ENCODE assay signal across 20 cellular contexts in genomic region chr19:10683582-10683981, GRCh38. TPM values are rescaled to one million over a fixed set of nuclear protein-coding genes. Genes with fewer than 3 reads are reported as not detected.
DNase-seq lines count a peak whose midpoint lies in the region; ATAC-seq, FAIRE-seq and TF ChIP-seq lines count a peak whose summit lies in the region.
"Had no signal": no experiment of that assay in that cellular context is flagged by ENCODE, and none has a peak within 500 bp of the region (broad histone marks: within the 10 kb centered on the region; RNA-seq: fewer than 3 reads in every experiment).

No MANE protein-coding gene starts in this region.

- no peak for TF ChIP-seq CTCF in K562 (IDR thresholded peaks at IDR 0.05 in 2 of 3, conservative IDR thresholded peaks at IDR 0.05 in 1 of 3; ENCODE audit: insufficient read depth in 2 of 3, low read depth in 1 of 3, low read length in 3 of 3)
- TF ChIP-seq CTCF in neural cell (IDR thresholded peaks at IDR 0.05; ENCODE audit: poor library complexity, severe bottlenecking) = no peak
- no peak for TF ChIP-seq CTCF in coronary artery (IDR thresholded peaks at IDR 0.05)

- in situ Hi-C loops in K562 (cut with MboI) = no loop called here

- H2AFZ ChIP-seq in K562 (ENCODE audit: low read depth, low read length) = no peak overlapping the region
- H2AFZ ChIP-seq in neural cell (ENCODE audit: low read depth, low read length) = no peak overlapping the region

- no peak overlapping the region for H3K4me3 ChIP-seq in BLaER1
- no peak overlapping the region for H3K4me3 ChIP-seq in HUES48 (ENCODE audit: low read depth, low read length)
- H3K4me3 ChIP-seq in K562 = no peak overlapping the region
- H3K4me3 ChIP-seq in neural cell (ENCODE audit: low read length) = no peak overlapping the region
- no peak overlapping the region for H3K4me3 ChIP-seq in coronary artery

- H3K4me2 ChIP-seq in BLaER1 = no peak overlapping the region
- H3K4me2 ChIP-seq in K562 (ENCODE audit: insufficient read depth, low read length) = no peak overlapping the region
- no peak overlapping the region for H3K4me2 ChIP-seq in neural cell (ENCODE audit: low read length)

- DNase-seq in K562 (ENCODE audit: extremely low read depth in 1 of 4, low spot score in 3 of 4) (no peak), coronary artery (ENCODE audit: low spot score) (no peak), SW 1271 (lab: John Stamatoyannopoulos, UW) (no peak), hypothalamus (lab: John Stamatoyannopoulos, UW) (no peak)
- DNase-seq: AML-193, DMS79, GOT3, Kasumi-1, NCI-H1417, NCI-H1694 treated with DMSO at 0.1 percent for 48 hours, NCI-H2081 treated with DMSO at 0.1 percent for 48 hours, NCI-H2171 treated with DMSO at 0.1 percent for 48 hours, NCI-H524 treated with DMSO at 0.1 percent for 48 hours, NCI-H82, Right ventricle myocardium superior had no signal

- no peak overlapping the region for H3K27ac ChIP-seq in BLaER1
- H3K27ac ChIP-seq in HUES48 (ENCODE audit: low read depth, low read length) = peak overlapping the region; percentile 63
- H3K27ac ChIP-seq in K562 (ENCODE audit: extremely low read depth, low read depth, low read length) = no peak overlapping the region
- H3K27ac ChIP-seq in neural cell (ENCODE audit: low read length) = no peak overlapping the region
- H3K27ac ChIP-seq in coronary artery = no peak overlapping the region

- POLR2A ChIA-PET in K562 (lab: Yijun Ruan, JAX) = interaction anchor here (0.6 to 2.9 kb wide), 3 partner anchors 9 to 27 kb away, joined by 3 to 13 read pairs (median 10); no protein-coding TSS in a partner anchor

- intact Hi-C loops in K562 (cut with micrococcal nuclease) = no loop called here

- no peak for FAIRE-seq in K562 (lab: Jason Lieb, UNC)
- FAIRE-seq: D721Med, RCC 7860 had no signal

- H3K79me2 ChIP-seq in K562 (ENCODE audit: control insufficient read depth, insufficient read depth, low read length) = peaks cover 14% of the 10 kb centered on the region
- peaks cover 4% of the 10 kb centered on the region for H3K79me2 ChIP-seq in neural cell (replicated peaks; ENCODE audit: insufficient read depth, low read length)

- peaks cover 100% of the 10 kb centered on the region for H4K20me1 ChIP-seq in BLaER1
- peaks cover 9% of the 10 kb centered on the region; the same call in 1 of the 2 replicates for H4K20me1 ChIP-seq in K562 (replicated peaks; ENCODE audit: control insufficient read depth, insufficient read depth, low read length)
- peaks cover 16% of the 10 kb centered on the region for H4K20me1 ChIP-seq in neural cell (ENCODE audit: insufficient read depth)

- BruUV-seq in K562 (replicated peaks; lab: Mats Ljungman, UMichigan) = no TSS peak

- H3K4me1 ChIP-seq in BLaER1 = no peaks in the 10 kb centered on the region
- no peaks in the 10 kb centered on the region for H3K4me1 ChIP-seq in HUES48 (ENCODE audit: control insufficient read depth, insufficient read depth, low read length)
- peaks cover 0 to 11% of the 10 kb centered on the region in 2 experiments; a peak in 1 of 5 replicates for H3K4me1 ChIP-seq in K562 (replicated peaks in 1 of 2; ENCODE audit: control insufficient read depth in 2 of 2, insufficient read depth in 2 of 2, low read length in 2 of 2)

- no peaks in the 10 kb centered on the region for H3F3A ChIP-seq in neural cell (ENCODE audit: insufficient read depth, low read length, poor library complexity, severe bottlenecking)

- H3K36me3 ChIP-seq in BLaER1 (peaks cover 100% of the 10 kb centered on the region), HUES48 (ENCODE audit: control insufficient read depth, insufficient read depth, low read length) (peaks cover 100% of the 10 kb centered on the region), K562 (ENCODE audit: control insufficient read depth, insufficient read depth, low read length) (peaks cover 99% of the 10 kb centered on the region), neural cell (ENCODE audit: insufficient read depth, low read length) (no peaks in the 10 kb centered on the region)

- 0 out of 2 replicates have a peak overlapping the region, but pooled peaks have one; percentile 19 for H3K9ac ChIP-seq in BLaER1
- no peak overlapping the region for H3K9ac ChIP-seq in HUES48 (ENCODE audit: low read depth, low read length)
- no peak overlapping the region; a peak in 1 of 4 replicates for H3K9ac ChIP-seq in K562 (ENCODE audit: insufficient read depth in 1 of 2, low read depth in 2 of 2, low read length in 2 of 2)
- no peak overlapping the region for H3K9ac ChIP-seq in neural cell (ENCODE audit: low read length)

- CTCF ChIA-PET in K562 (lab: Yijun Ruan, JAX; ENCODE audit: low intra/inter-chr PET ratio) = no interaction called here

- H3K27me3 ChIP-seq in BLaER1 = no peaks in the 10 kb centered on the region
- H3K27me3 ChIP-seq in HUES48 (ENCODE audit: control insufficient read depth, insufficient read depth, low read length) = no peaks in the 10 kb centered on the region
- no peaks in the 10 kb centered on the region for H3K27me3 ChIP-seq in K562 (ENCODE audit: control insufficient read depth in 2 of 2, insufficient read depth in 2 of 2, low read length in 2 of 2)
- H3K27me3 ChIP-seq in neural cell (ENCODE audit: insufficient read depth, low read depth, low read length) = no peaks in the 10 kb centered on the region

- H3K9me3 ChIP-seq in BLaER1 (no peaks in the 10 kb centered on the region), HUES48 (ENCODE audit: control insufficient read depth, insufficient read depth, low read length) (no peaks in the 10 kb centered on the region), K562 (replicated peaks; ENCODE audit: control insufficient read depth, insufficient read depth, low read depth, low read length) (no peaks in the 10 kb centered on the region), neural cell (ENCODE audit: low read length) (no peaks in the 10 kb centered on the region)

- TF ChIP-seq EP300 in K562 (IDR thresholded peaks at IDR 0.05; ENCODE audit: low read length) (no peak), neural cell (conservative IDR thresholded peaks at IDR 0.05; ENCODE audit: poor library complexity, severe bottlenecking) (no peak)

- no peak for ATAC-seq in K562

- no peak for TF ChIP-seq POLR2A in K562 (conservative IDR thresholded peaks at IDR 0.05)

- 92% methylated on average over 19 of the region's 21 CpGs for WGBS in K562 (ENCODE audit: insufficient coverage, low coverage, missing lambda C conversion rate)

- no peaks in the 10 kb centered on the region for H3K9me1 ChIP-seq in K562 (ENCODE audit: control insufficient read depth, insufficient read depth, low read length)

- TF ChIP-seq RAD21 in K562 (CRISPR knock-in tag; conservative IDR thresholded peaks at IDR 0.05 in 1 of 2, IDR thresholded peaks at IDR 0.05 in 1 of 2) (no peak), neural cell (conservative IDR thresholded peaks at IDR 0.05) (no peak)

- H3K9me2 ChIP-seq in neural cell (ENCODE audit: insufficient read depth, low read length) = no peaks in the 10 kb centered on the region

RNA-seq across cellular contexts. Expression of gene QTRT1, which starts 17.7 kb away (rescaled TPM):
- 34.3 and 114 TPM in 2 replicates for total RNA-seq in K562 (2011; cell fraction: chromatin; rRNA removed; ENCODE audit: low replicate concordance)
- total RNA-seq in K562 (2011; cell fraction: nucleolus; rRNA removed) = 106 TPM in 2 replicates
- 68.0 and 71.0 TPM in 2 replicates for total RNA-seq in K562 (2011; cell fraction: nucleoplasm; rRNA removed)
- total RNA-seq in K562 (2014; rRNA removed) (34.6 and 43.6 TPM in 2 replicates), K562 (2014; rRNA removed; fragmentation: Illumina TruSeq; extraction: Trizol) (7.1 and 10.4 TPM in 2 replicates), K562 (2015; rRNA removed; fragmentation: Illumina TruSeq; extraction: Trizol) (32.8 and 33.7 TPM in 2 replicates), K562 (2021) (63.5 and 63.6 TPM in 2 replicates)
- polyA plus RNA-seq in K562 (2011; rRNA removed) (30.5 and 46.6 TPM in 2 replicates), K562 (2014; fragmentation: Illumina TruSeq; extraction: Trizol) (19.3 and 44.0 TPM in 2 replicates), K562 (2014; fragmentation: Nextera tagmentation; extraction: Ambion mirVana) (1 to 10 TPM; 1.2 to 6.2 TPM), K562 (2014; rRNA removed) (65.5 and 77.8 TPM in 2 replicates), neural cell (208 and 249 TPM in 2 replicates)
- 37.2 and 62.5 TPM in 2 replicates for polyA plus RNA-seq in K562 (2011; cell fraction: cytosol; rRNA removed)
- 188 and 308 TPM in 2 replicates for polyA plus RNA-seq in K562 (2011; cell fraction: nucleus; rRNA removed)
- 29.4 and 72.1 TPM in 2 replicates for polyA plus RNA-seq in K562 (2012)
- 6.0 and 7.7 TPM in 2 replicates for polyA minus RNA-seq in K562 (2011; rRNA and poly(A)+ RNA removed)
- 15.5 and 16.8 TPM in 2 replicates for polyA minus RNA-seq in K562 (2011; cell fraction: cytosol; rRNA and poly(A)+ RNA removed)
- polyA minus RNA-seq in K562 (2011; cell fraction: nucleus; rRNA and poly(A)+ RNA removed) = 19.0 and 26.1 TPM in 2 replicates
- 28.0 and 28.5 TPM in 2 replicates for polyA minus RNA-seq in neural cell

RNA-seq across cellular contexts. Expression of gene ILF3, which starts 29.4 kb away (rescaled TPM):
- total RNA-seq in K562 (2011; cell fraction: chromatin; rRNA removed; ENCODE audit: low replicate concordance) = 430 and 677 TPM in 2 replicates
- 329 and 377 TPM in 2 replicates for total RNA-seq in K562 (2011; cell fraction: nucleolus; rRNA removed)
- 305 and 307 TPM in 2 replicates for total RNA-seq in K562 (2011; cell fraction: nucleoplasm; rRNA removed)
- total RNA-seq in K562 (2014; rRNA removed) (141 and 169 TPM in 2 replicates), K562 (2014; rRNA removed; fragmentation: Illumina TruSeq; extraction: Trizol) (122 and 125 TPM in 2 replicates), K562 (2015; rRNA removed; fragmentation: Illumina TruSeq; extraction: Trizol) (179 and 183 TPM in 2 replicates), K562 (2021) (408 and 453 TPM in 2 replicates)
- polyA plus RNA-seq in K562 (2011; rRNA removed) (175 and 376 TPM in 2 replicates), K562 (2014; fragmentation: Illumina TruSeq; extraction: Trizol) (342 and 395 TPM in 2 replicates), K562 (2014; fragmentation: Nextera tagmentation; extraction: Ambion mirVana) (10 to 100 TPM; 26.0 to 27.5 TPM), K562 (2014; rRNA removed) (231 and 240 TPM in 2 replicates), neural cell (464 and 522 TPM in 2 replicates)
- 127 and 144 TPM in 2 replicates for polyA plus RNA-seq in K562 (2011; cell fraction: cytosol; rRNA removed)
- 442 and 520 TPM in 2 replicates for polyA plus RNA-seq in K562 (2011; cell fraction: nucleus; rRNA removed)
- 205 and 346 TPM in 2 replicates for polyA plus RNA-seq in K562 (2012)
- 144 and 225 TPM in 2 replicates for polyA minus RNA-seq in K562 (2011; rRNA and poly(A)+ RNA removed)
- polyA minus RNA-seq in K562 (2011; cell fraction: cytosol; rRNA and poly(A)+ RNA removed) = 105 and 160 TPM in 2 replicates
- 106 and 132 TPM in 2 replicates for polyA minus RNA-seq in K562 (2011; cell fraction: nucleus; rRNA and poly(A)+ RNA removed)
- polyA minus RNA-seq in neural cell = 314 and 333 TPM in 2 replicates

RNA-seq across cellular contexts. Expression of gene DNM2, which starts 34.3 kb away (rescaled TPM):
- 612 and 1,251 TPM in 2 replicates for total RNA-seq in K562 (2011; cell fraction: chromatin; rRNA removed; ENCODE audit: low replicate concordance)
- 540 and 557 TPM in 2 replicates for total RNA-seq in K562 (2011; cell fraction: nucleolus; rRNA removed)
- total RNA-seq in K562 (2011; cell fraction: nucleoplasm; rRNA removed) = 513 and 610 TPM in 2 replicates
- total RNA-seq in K562 (2014; rRNA removed) (77.1 and 94.4 TPM in 2 replicates), K562 (2014; rRNA removed; fragmentation: Illumina TruSeq; extraction: Trizol) (53.2 and 53.5 TPM in 2 replicates), K562 (2015; rRNA removed; fragmentation: Illumina TruSeq; extraction: Trizol) (66.6 and 67.2 TPM in 2 replicates), K562 (2021) (153 and 161 TPM in 2 replicates)
- polyA plus RNA-seq in K562 (2011; rRNA removed) (72.6 and 122 TPM in 2 replicates), K562 (2014; fragmentation: Illumina TruSeq; extraction: Trizol) (93.5 and 112 TPM in 2 replicates), K562 (2014; fragmentation: Nextera tagmentation; extraction: Ambion mirVana) (1 to 10 TPM; 2.2 to 2.4 TPM), K562 (2014; rRNA removed) (88.8 and 104 TPM in 2 replicates), neural cell (31.4 and 34.8 TPM in 2 replicates)
- polyA plus RNA-seq in K562 (2011; cell fraction: cytosol; rRNA removed) = 66.0 and 77.5 TPM in 2 replicates
- polyA plus RNA-seq in K562 (2011; cell fraction: nucleus; rRNA removed) = 343 and 372 TPM in 2 replicates
- 121 and 177 TPM in 2 replicates for polyA plus RNA-seq in K562 (2012)
- 138 and 139 TPM in 2 replicates for polyA minus RNA-seq in K562 (2011; rRNA and poly(A)+ RNA removed)
- polyA minus RNA-seq in K562 (2011; cell fraction: cytosol; rRNA and poly(A)+ RNA removed) = 108 and 150 TPM in 2 replicates
- polyA minus RNA-seq in K562 (2011; cell fraction: nucleus; rRNA and poly(A)+ RNA removed) = 314 and 488 TPM in 2 replicates
- polyA minus RNA-seq in neural cell = 71.5 and 91.1 TPM in 2 replicates

RNA-seq across cellular contexts. Expression of gene SLC44A2, which starts 58.2 kb away (rescaled TPM):
- total RNA-seq in K562 (2011; cell fraction: chromatin; rRNA removed; ENCODE audit: low replicate concordance) = 37.8 and 63.7 TPM in 2 replicates
- 41.6 and 41.7 TPM in 2 replicates for total RNA-seq in K562 (2011; cell fraction: nucleolus; rRNA removed)
- 44.4 and 57.3 TPM in 2 replicates for total RNA-seq in K562 (2011; cell fraction: nucleoplasm; rRNA removed)
- total RNA-seq in K562 (2014; rRNA removed) = 6.8 and 14.4 TPM in 2 replicates
- 6.2 and 6.5 TPM in 2 replicates for total RNA-seq in K562 (2014; rRNA removed; fragmentation: Illumina TruSeq; extraction: Trizol)
- total RNA-seq in K562 (2015; rRNA removed; fragmentation: Illumina TruSeq; extraction: Trizol) = 8.0 and 8.1 TPM in 2 replicates
- total RNA-seq in K562 (2021) = 30.2 and 34.2 TPM in 2 replicates
- polyA plus RNA-seq in K562 (2011; rRNA removed) = 15.1 and 23.3 TPM in 2 replicates
- 22.5 and 26.7 TPM in 2 replicates for polyA plus RNA-seq in K562 (2011; cell fraction: cytosol; rRNA removed)
- 44.7 and 54.4 TPM in 2 replicates for polyA plus RNA-seq in K562 (2011; cell fraction: nucleus; rRNA removed)
- 29.6 and 49.8 TPM in 2 replicates for polyA plus RNA-seq in K562 (2012)
- 26.3 and 33.0 TPM in 2 replicates for polyA plus RNA-seq in K562 (2014; fragmentation: Illumina TruSeq; extraction: Trizol)
- 1 to 10 TPM; 1.1 to 2.3 TPM for polyA plus RNA-seq in K562 (2014; fragmentation: Nextera tagmentation; extraction: Ambion mirVana)
- polyA plus RNA-seq in K562 (2014; rRNA removed) = 12.4 and 16.7 TPM in 2 replicates
- polyA minus RNA-seq in K562 (2011; rRNA and poly(A)+ RNA removed) = 18.5 and 22.8 TPM in 2 replicates
- polyA minus RNA-seq in K562 (2011; cell fraction: cytosol; rRNA and poly(A)+ RNA removed) = 18.0 and 33.3 TPM in 2 replicates
- 7.8 and 11.1 TPM in 2 replicates for polyA minus RNA-seq in K562 (2011; cell fraction: nucleus; rRNA and poly(A)+ RNA removed)
- 50.0 and 55.7 TPM in 2 replicates for polyA plus RNA-seq in neural cell
- polyA minus RNA-seq in neural cell = 28.1 and 29.5 TPM in 2 replicates
